Comparison of ENCODE assay signal across 23 cellular contexts in genomic region chr4:84167089-84167488, GRCh38.
"Had no signal": no experiment of that assay in that cellular context is flagged by ENCODE, and none has a peak within 500 bp of the region (broad histone marks: within the 10 kb centered on the region; RNA-seq: fewer than 3 reads in every experiment).

No MANE protein-coding gene starts in this region.

- H3K27me3 ChIP-seq: body of pancreas, cardiac muscle cell, esophagus squamous epithelium, gastrocnemius medialis, right atrium auricular region, spleen, thyroid gland, upper lobe of right lung had no signal

- H3K4me3 ChIP-seq: body of pancreas, cardiac muscle cell, esophagus squamous epithelium, gastrocnemius medialis, prostate gland, right atrium auricular region, spleen, thyroid gland, upper lobe of right lung had no signal

- FAIRE-seq: islet of Langerhans had no signal

- H3K9me3 ChIP-seq: body of pancreas, esophagus squamous epithelium, gastrocnemius medialis, prostate gland, right atrium auricular region, spleen, thyroid gland, upper lobe of right lung had no signal

- H3K36me3 ChIP-seq: cardiac muscle cell, esophagus squamous epithelium, gastrocnemius medialis, prostate gland, right atrium auricular region, spleen, thyroid gland, upper lobe of right lung had no signal

- DNase-seq: activated B cell treated with CpG ODN at 0.5 μM for 24 hours; activated CD4-positive, alpha-beta memory T cell treated with anti-CD3 and anti-CD28 coated beads, Interleukin-2, amount 10 ng/mL, durations not matched to agents 7 days and 5 days; activated CD4-positive, alpha-beta T cell treated with anti-CD3 and anti-CD28 coated beads for 36 hours; activated gamma-delta T cell treated with Interleukin-2 at 50 U/mL for 16 hours; anterior cingulate cortex; body of pancreas; cortex of kidney; esophagus squamous epithelium; gastrocnemius medialis; head of caudate nucleus; left ventricle myocardium superior; mammary epithelial cell; natural killer cell; spleen; stimulated activated CD4-positive, alpha-beta T cell treated with anti-CD3 and anti-CD28 coated beads, Interleukin-4, amount 100 ng/mL, for 24 hours; stimulated activated naive CD4-positive, alpha-beta T cell treated with Interleukin-2 at 50 U/mL for 16 hours; T-helper 9 cell; thyroid gland; upper lobe of right lung had no signal

- H3K27ac ChIP-seq: body of pancreas, cardiac muscle cell, gastrocnemius medialis, prostate gland, right atrium auricular region, spleen, thyroid gland, upper lobe of right lung had no signal
